Comparison of ENCODE assay signal across 11 cellular contexts in genomic region chr6:168150551-168151444, GRCh38.
DNase-seq lines count a peak whose midpoint lies in the region; ATAC-seq and TF ChIP-seq lines count a peak whose summit lies in the region.
"Had no signal": no experiment of that assay in that cellular context is flagged by ENCODE, and none has a peak within 500 bp of the region (broad histone marks: within the 10 kb centered on the region; RNA-seq: fewer than 3 reads in every experiment).

No MANE protein-coding gene starts in this region.

- H3K4me3 ChIP-seq in heart right ventricle, result no peak overlapping the region

- H3K9me3 ChIP-seq in heart right ventricle, result no peaks in the 10 kb centered on the region

- peak overlapping the region; percentile 54 for H3K27ac Mint-ChIP-seq in chondrocyte (ENCODE audit: unreplicated experiment)
- H3K27ac Mint-ChIP-seq: CD8-positive, alpha-beta memory T cell had no signal

- no peaks in the 10 kb centered on the region for H3K36me3 ChIP-seq in heart right ventricle

- no peak overlapping the region for H3K27ac ChIP-seq in heart right ventricle

- H3K27me3 ChIP-seq in heart right ventricle, result peaks cover 0 to 51% (median 32%) of the 10 kb centered on the region in 7 donors

- 56 to 59% methylated on average over 30 of the region's 30 CpGs for WGBS in heart right ventricle, 2 donors

- no peak for DNase-seq in heart right ventricle
- DNase-seq in cardiac septum (ENCODE audit: low spot score), result no peak
- DNase-seq in chondrocyte (ENCODE audit: low spot score), result peak; percentile 72
- DNase-seq in mesenteric fat pad (ENCODE audit: low spot score), result peak; percentile 69
- DNase-seq in stimulated activated CD4-positive, alpha-beta T cell treated with anti-CD3 and anti-CD28 coated beads, Interleukin-4, amount 100 ng/mL, for 1 hour, result no peak
- no peak for DNase-seq in MV-4-11 (lab: John Stamatoyannopoulos, UW)
- DNase-seq in germinal center (ENCODE audit: low spot score), result no peak
- no peak for DNase-seq in SW 1271 (lab: John Stamatoyannopoulos, UW)
- DNase-seq: CD8-positive, alpha-beta memory T cell; NCI-H226; stimulated activated CD4-positive, alpha-beta T cell treated with anti-CD3 and anti-CD28 coated beads, Interleukin-4, amount 100 ng/mL, for 4 hours had no signal

- H3K4me3 Mint-ChIP-seq in chondrocyte (ENCODE audit: unreplicated experiment), result no peak overlapping the region
- H3K4me3 Mint-ChIP-seq: CD8-positive, alpha-beta memory T cell had no signal

- TF ChIP-seq CTCF in heart right ventricle (IDR thresholded peaks at IDR 0.05), result peak in 8 of 9 donors; percentile 29 to 62 (median 44)
- TF ChIP-seq CTCF in chondrocyte (IDR thresholded peaks at IDR 0.05), result peak; percentile 91

- peaks cover 55% of the 10 kb centered on the region for H3K4me1 Mint-ChIP-seq in chondrocyte (ENCODE audit: low read depth)
- H3K4me1 Mint-ChIP-seq: CD8-positive, alpha-beta memory T cell had no signal

- intact Hi-C loops in heart right ventricle (cut with DNase I) (loop anchor here in 7 of 10 donors (5.0 to 10.0 kb wide), 4 partner anchors 204 to 734 kb away; no protein-coding TSS in a partner anchor), cardiac septum (cut with DNase I) (loop anchor here (5.0 to 10.0 kb wide), 2 partner anchors 207 to 724 kb away; no protein-coding TSS in a partner anchor)

- peak in 5 of 8 donors; percentile 22 to 35 (median 33) for ATAC-seq in heart right ventricle

- H3K4me1 ChIP-seq in heart right ventricle, result peaks cover 0 to 4% (median 0%) of the 10 kb centered on the region in 9 donors

- H3K27me3 Mint-ChIP-seq in chondrocyte (ENCODE audit: low read depth), result no peaks in the 10 kb centered on the region
- H3K27me3 Mint-ChIP-seq: CD8-positive, alpha-beta memory T cell had no signal

- no peaks in the 10 kb centered on the region for H3K9me3 Mint-ChIP-seq in chondrocyte (ENCODE audit: low read depth)

- H3K36me3 Mint-ChIP-seq in chondrocyte (ENCODE audit: low read depth), result no peaks in the 10 kb centered on the region
- H3K36me3 Mint-ChIP-seq: CD8-positive, alpha-beta memory T cell had no signal

Comparison
In these comparisons a context has a peak if more than half of its experiments do, and no peak if none do; other contexts are left out.
1. DNase-seq: peak in chondrocyte (single experiment) and mesenteric fat pad (single experiment); none in heart right ventricle (0 of 2), cardiac septum (single experiment), stimulated activated CD4-positive, alpha-beta T cell treated with anti-CD3 and anti-CD28 coated beads, Interleukin-4, amount 100 ng/mL, for 1 hour (single experiment), MV-4-11 (single experiment), germinal center (single experiment) and SW 1271 (0 of 2).